Comparison of ENCODE assay signal across 10 cellular contexts in genomic region chr11:78354741-78355705, GRCh38.
A peak's percentile ranks its signal among the peaks of the same experiment; 100 is the strongest.
DNase-seq lines count a peak whose midpoint lies in the region; ATAC-seq and TF ChIP-seq lines count a peak whose summit lies in the region.
"Had no signal": no experiment of that assay in that cellular context is flagged by ENCODE, and none has a peak within 500 bp of the region (broad histone marks: within the 10 kb centered on the region; RNA-seq: fewer than 3 reads in every experiment).

No MANE protein-coding gene starts in this region.

- H3K4me3 ChIP-seq in adipocyte (ENCODE audit: low read length), result peak overlapping the region; percentile 1
- no peak overlapping the region for H3K4me3 ChIP-seq in neutrophil (ENCODE audit: low read depth in 1 of 2, low read length in 1 of 2)
- no peak overlapping the region for H3K4me3 ChIP-seq in gastrocnemius medialis

- peak; percentile 48 for ATAC-seq in GM19395 (IDR thresholded peaks at IDR 0.05; ENCODE audit: unreplicated experiment)
- no peak for ATAC-seq in HG03280 (IDR thresholded peaks at IDR 0.05; ENCODE audit: unreplicated experiment)
- no peak for ATAC-seq in gastrocnemius medialis
- ATAC-seq: T-cell had no signal

- peaks cover 41% of the 10 kb centered on the region for H3K4me1 Mint-ChIP-seq in endothelial cell (ENCODE audit: unreplicated experiment)

- H3K9me3 Mint-ChIP-seq in endothelial cell (ENCODE audit: unreplicated experiment), result no peaks in the 10 kb centered on the region

- H3K27me3 ChIP-seq in adipocyte (replicated peaks; ENCODE audit: control insufficient read depth, insufficient read depth, low read length) (no peaks in the 10 kb centered on the region), neutrophil (no peaks in the 10 kb centered on the region), gastrocnemius medialis (no peaks in the 10 kb centered on the region)

- H3K36me3 Mint-ChIP-seq in endothelial cell (ENCODE audit: low read depth, unreplicated experiment), result no peaks in the 10 kb centered on the region

- peak overlapping the region; percentile 27 for H3K27ac ChIP-seq in neutrophil
- peak overlapping the region in 1 of 4 donors; percentile 50 for H3K27ac ChIP-seq in gastrocnemius medialis

- H3K4me3 Mint-ChIP-seq in endothelial cell (ENCODE audit: unreplicated experiment), result no peak overlapping the region
- H3K4me3 Mint-ChIP-seq: T-cell had no signal

- intact Hi-C loops in gastrocnemius medialis (cut with DNase I; ENCODE audit: low total_unique reads), result no loop called here

- H3K27ac Mint-ChIP-seq in endothelial cell (ENCODE audit: unreplicated experiment), result no peak overlapping the region
- H3K27ac Mint-ChIP-seq: T-cell had no signal

- H3K36me3 ChIP-seq in adipocyte (ENCODE audit: control insufficient read depth, insufficient read depth, low read length, severe bottlenecking), result no peaks in the 10 kb centered on the region
- no peaks in the 10 kb centered on the region for H3K36me3 ChIP-seq in neutrophil
- H3K36me3 ChIP-seq in gastrocnemius medialis, result no peaks in the 10 kb centered on the region

- in situ Hi-C loops in gastrocnemius medialis (cut with MboI; ENCODE audit: low sequenced_read_pairs in 4 of 4), result no loop called here

- TF ChIP-seq POLR2A in gastrocnemius medialis (IDR thresholded peaks at IDR 0.05), result no peak

- H3K9me3 ChIP-seq in adipocyte (ENCODE audit: control insufficient read depth, low read length) (no peaks in the 10 kb centered on the region), neutrophil (no peaks in the 10 kb centered on the region), gastrocnemius medialis (no peaks in the 10 kb centered on the region)

- TF ChIP-seq CTCF in neutrophil (IDR thresholded peaks at IDR 0.05) (no peak), endothelial cell (IDR thresholded peaks at IDR 0.05; ENCODE audit: unreplicated experiment) (no peak), gastrocnemius medialis (IDR thresholded peaks at IDR 0.05 in 4 of 5, conservative IDR thresholded peaks at IDR 0.05 in 1 of 5) (no peak)

- H3K9ac ChIP-seq in adipocyte (ENCODE audit: low read length), result no peak overlapping the region

- peaks cover 20% of the 10 kb centered on the region for H3K4me1 ChIP-seq in adipocyte (ENCODE audit: control insufficient read depth, insufficient read depth, low read length)
- H3K4me1 ChIP-seq in neutrophil (ENCODE audit: control insufficient read depth in 1 of 2, insufficient read depth in 1 of 2, low read depth in 1 of 2, low read length in 1 of 2), result peaks cover 28 to 31% of the 10 kb centered on the region in 2 experiments
- peaks cover 1 to 33% of the 10 kb centered on the region in 2 donors for H3K4me1 ChIP-seq in gastrocnemius medialis

- peaks cover under 1% of the 10 kb centered on the region for H3K27me3 Mint-ChIP-seq in endothelial cell (ENCODE audit: unreplicated experiment)
- H3K27me3 Mint-ChIP-seq: T-cell had no signal

- DNase-seq in NCI-H1417 (lab: John Stamatoyannopoulos, UW), result peak; percentile 77 to 97 (median 97)
- peak; percentile 37 for DNase-seq in adipocyte (ENCODE audit: low read depth)
- DNase-seq in endothelial cell (ENCODE audit: low spot score), result no peak
- no peak for DNase-seq in gastrocnemius medialis
- no peak for DNase-seq in amniotic stem cell (lab: John Stamatoyannopoulos, UW)
- DNase-seq: stimulated activated CD4-positive, alpha-beta T cell treated with anti-CD3 and anti-CD28 coated beads, Interleukin-1b, Interleukin-23, amount 100 ng/mL, for 48 hours; T-cell had no signal

Comparison
In these comparisons a context has a peak if more than half of its experiments do, and no peak if none do; other contexts are left out.
1. DNase-seq: peak in NCI-H1417 (3 of 3) and adipocyte (single experiment); none in endothelial cell (single experiment), gastrocnemius medialis (0 of 2) and amniotic stem cell (single experiment).